8 cellular contexts compared by ENCODE assay signal in genomic region chr19:14090509-14091085, GRCh38. TPM values are rescaled to one million over a fixed set of nuclear protein-coding genes. Genes with fewer than 3 reads are reported as not detected.
DNase-seq lines count a peak whose midpoint lies in the region; ATAC-seq and TF ChIP-seq lines count a peak whose summit lies in the region.

Gene SAMD1 (minus strand): TSS chr19:14090751.

- H3K27me3 Mint-ChIP-seq in CD4-positive, alpha-beta memory T cell = peaks cover 0 to 2% of the 10 kb centered on the region in 2 donors
- peaks cover 3% of the 10 kb centered on the region for H3K27me3 Mint-ChIP-seq in neural crest cell (ENCODE audit: low read depth)

- peaks cover 0 to 5% of the 10 kb centered on the region in 2 donors for H3K9me3 ChIP-seq in CD4-positive, alpha-beta memory T cell (ENCODE audit: control insufficient read depth in 1 of 2, low read length in 2 of 2)

- H3K27ac Mint-ChIP-seq in CD4-positive, alpha-beta memory T cell = peak within 1 kb of the TSS; percentile 95 to 100 (median 99)
- H3K27ac Mint-ChIP-seq in neural crest cell (ENCODE audit: unreplicated experiment) = peak within 1 kb of the TSS; percentile 86

- peak within 1 kb of the TSS; percentile 86 to 88 for H3K4me3 ChIP-seq in CD4-positive, alpha-beta memory T cell (ENCODE audit: low read length in 2 of 2)

- H3K27ac ChIP-seq in CD4-positive, alpha-beta memory T cell (ENCODE audit: low read depth, low read length) = peak within 1 kb of the TSS; percentile 72
- no peak within 1 kb of the TSS for H3K27ac ChIP-seq in foreskin keratinocyte

- H3K27me3 ChIP-seq in CD4-positive, alpha-beta memory T cell (ENCODE audit: insufficient read depth, low read length) = no peaks in the 10 kb centered on the region
- no peaks in the 10 kb centered on the region for H3K27me3 ChIP-seq in foreskin keratinocyte

- H3K9me3 Mint-ChIP-seq in CD4-positive, alpha-beta memory T cell = peaks cover 0 to 17% (median 0%) of the 10 kb centered on the region in 8 donors
- H3K9me3 Mint-ChIP-seq in neural crest cell = peaks cover 8% of the 10 kb centered on the region

- peak within 1 kb of the TSS; percentile 99 to 100 (median 100) for H3K4me3 Mint-ChIP-seq in CD4-positive, alpha-beta memory T cell
- peak within 1 kb of the TSS; percentile 98 for H3K4me3 Mint-ChIP-seq in neural crest cell

- H3K36me3 ChIP-seq in CD4-positive, alpha-beta memory T cell (ENCODE audit: insufficient read depth, low read length) = no peaks in the 10 kb centered on the region

- DNase-seq in CD4-positive, alpha-beta memory T cell = peak; percentile 79 to 88 (median 83)
- DNase-seq in HuH-7.5 (ENCODE audit: low spot score) (peak; percentile 87), SHP77 treated with DMSO at 0.1 percent for 48 hours (lab: John Stamatoyannopoulos, UW) (peak; percentile 38), foreskin keratinocyte (peak in 1 of 2 donors; percentile 47), neural crest cell (ENCODE audit: low read depth, low spot score) (peak; percentile 58)
- peak; percentile 83 for DNase-seq in activated gamma-delta T cell treated with anti-CD3 and anti-CD28 coated beads, Interleukin-2, amount 50 U/mL, for 16 hours (ENCODE audit: low read depth)
- peak; percentile 84 for DNase-seq in stimulated activated naive CD8-positive, alpha-beta T cell treated with anti-CD3 and anti-CD28 coated beads, Interleukin-15, Interleukin-2, amounts not matched to agents 100 U/mL and 50 U/mL, for 24 hours

- peak; percentile 40 for ATAC-seq in GM21423 (IDR thresholded peaks at IDR 0.05; ENCODE audit: unreplicated experiment)
- peak; percentile 44 for ATAC-seq in foreskin keratinocyte
- peak; percentile 51 for ATAC-seq in stimulated activated naive CD8-positive, alpha-beta T cell treated with anti-CD3 and anti-CD28 coated beads, Interleukin-15, Interleukin-2, amounts not matched to agents 100 U/mL and 50 U/mL, for 24 hours

- no peak for TF ChIP-seq CTCF in foreskin keratinocyte (conservative IDR thresholded peaks at IDR 0.05)
- TF ChIP-seq CTCF in neural crest cell (conservative IDR thresholded peaks at IDR 0.05) = no peak

- peaks cover 10 to 28% (median 21%) of the 10 kb centered on the region in 4 donors for H3K4me1 Mint-ChIP-seq in CD4-positive, alpha-beta memory T cell
- peaks cover 14% of the 10 kb centered on the region for H3K4me1 Mint-ChIP-seq in neural crest cell

- POLR2A ChIA-PET in CD4-positive, alpha-beta memory T cell (lab: Charles Lee; ENCODE audit: partially characterized antibody) = interaction anchor here (1.3 to 4.1 kb wide), 9 partner anchors 9 to 208 kb away, joined by 3 to 25 read pairs (median 7); partner anchors contain the start of genes ASF1B, IL27RA and PRKACA

- CTCF ChIA-PET in CD4-positive, alpha-beta memory T cell (lab: Charles Lee; ENCODE audit: partially characterized antibody) = interaction anchor here (1.5 kb wide), 1 partner anchor 9 kb away, joined by 4 read pairs; no protein-coding TSS in a partner anchor

- H3K36me3 Mint-ChIP-seq in CD4-positive, alpha-beta memory T cell = peaks cover 4 to 19% of the 10 kb centered on the region in 2 donors
- peaks cover 20% of the 10 kb centered on the region for H3K36me3 Mint-ChIP-seq in neural crest cell (ENCODE audit: low read depth)

- H3K4me1 ChIP-seq in CD4-positive, alpha-beta memory T cell (ENCODE audit: insufficient read depth, low read length) = peaks cover 14% of the 10 kb centered on the region
- H3K4me1 ChIP-seq in foreskin keratinocyte = no peaks in the 10 kb centered on the region

- intact Hi-C loops in CD4-positive, alpha-beta memory T cell (cut with micrococcal nuclease) = loop anchor here (1.0 to 5.0 kb wide), 7 partner anchors 9 to 210 kb away; partner anchors contain the start of genes ADGRL1, DCAF15, MISP3 and PRKACA

RNA-seq across cellular contexts. Expression of gene SAMD1, which starts in this region (rescaled TPM):
- total RNA-seq in CD4-positive, alpha-beta memory T cell = 10 to 100 TPM; 36.7 to 43.3 TPM
- polyA plus RNA-seq in CD4-positive, alpha-beta memory T cell = 1 to 10 TPM in 1 of 2 donors, under 1 TPM in 1; 0.16 to 2.4 TPM
- total RNA-seq in foreskin keratinocyte (32.3 and 34.2 TPM in 2 replicates), neural crest cell (67.2 and 71.9 TPM in 2 replicates)
- polyA plus RNA-seq in foreskin keratinocyte = 39.5 and 40.4 TPM in 2 replicates

Comparison
In these comparisons a context has a peak if more than half of its experiments do, and no peak if none do; other contexts are left out.
1. RNA of gene SAMD1 (polyA plus RNA-seq): 39.5 to 40.4 TPM in foreskin keratinocyte; 0.16 to 2.4 TPM in CD4-positive, alpha-beta memory T cell; every median in the first group is over 10 times any median in the second.
2. Peak in every context shown above with its lines, with median percentiles within 50 percentile points of each other: ATAC-seq.